ENCODE assay signal across 12 cellular contexts in genomic region chr2:8511868-8512612, GRCh38.
DNase-seq lines count a peak whose midpoint lies in the region; FAIRE-seq and TF ChIP-seq lines count a peak whose summit lies in the region.
"Had no signal": no experiment of that assay in that cellular context is flagged by ENCODE, and none has a peak within 500 bp of the region (broad histone marks: within the 10 kb centered on the region; RNA-seq: fewer than 3 reads in every experiment).

No MANE protein-coding gene starts in this region.

- TF ChIP-seq CTCF in AG04449 (IDR thresholded peaks at IDR 0.05; ENCODE audit: insufficient read depth, low read length, missing control alignments) (no peak), GM12865 (IDR thresholded peaks at IDR 0.05; ENCODE audit: insufficient read depth, low read depth, low read length, missing control alignments) (no peak), fibroblast of the aortic adventitia (IDR thresholded peaks at IDR 0.05; ENCODE audit: insufficient read depth, low read length) (no peak), mesothelial cell of epicardium (IDR thresholded peaks at IDR 0.05; ENCODE audit: unreplicated experiment) (no peak)

- peaks cover 2 to 6% of the 10 kb centered on the region in 2 donors for H3K4me1 ChIP-seq in small intestine (ENCODE audit: control insufficient read depth in 2 of 2, insufficient read depth in 1 of 2, low read depth in 1 of 2, low read length in 1 of 2)

- FAIRE-seq in small intestine (lab: Jason Lieb, UNC): no peak

- peaks cover 20% of the 10 kb centered on the region for H3K9me3 Mint-ChIP-seq in mesothelial cell of epicardium

- POLR2A ChIA-PET in AG04449 (lab: Yijun Ruan, JAX): interaction anchor here (1.2 kb wide), 1 partner anchor 170 kb away, joined by 3 read pairs; the partner anchor contains the start of gene ID2

- no peaks in the 10 kb centered on the region for H3K9me3 ChIP-seq in small intestine (ENCODE audit: control insufficient read depth, low read depth)

- H3K4me1 Mint-ChIP-seq in mesothelial cell of epicardium: no peaks in the 10 kb centered on the region

- no peak overlapping the region for H3K27ac ChIP-seq in small intestine (ENCODE audit: low read depth in 1 of 2, low read length in 1 of 2)

- H3K36me3 ChIP-seq in small intestine (ENCODE audit: control insufficient read depth in 2 of 2, insufficient read depth in 2 of 2, low read length in 2 of 2): no peaks in the 10 kb centered on the region

- WGBS in small intestine, 3 donors: 80 to 100% (median 90%) methylated on average over 1 of the region's 1 CpG

- H3K27me3 ChIP-seq in small intestine (ENCODE audit: control insufficient read depth in 2 of 2, insufficient read depth in 2 of 2, low read length in 2 of 2): no peaks in the 10 kb centered on the region

- DNase-seq in AG04449 (ENCODE audit: low read depth, low spot score) (peak; percentile 36), GM12865 (ENCODE audit: low read depth) (peak; percentile 42), RPMI7951 (ENCODE audit: low read depth) (peak; percentile 76), fibroblast of the aortic adventitia (ENCODE audit: low read depth) (peak; percentile 24), small intestine (no peak), mesothelial cell of epicardium (ENCODE audit: low spot score in 2 of 2, unreplicated experiment in 2 of 2) (no peak), OCI-M2 (lab: John Stamatoyannopoulos, UW; ENCODE audit: unreplicated experiment) (no peak)
- no peak for DNase-seq in stimulated activated CD4-positive, alpha-beta T cell treated with anti-CD3 and anti-CD28 coated beads, Interleukin-1b, Interleukin-23, amount 100 ng/mL, for 48 hours
- DNase-seq: activated CD4-positive, CD25-positive, alpha-beta regulatory T cell; activated naive CD4-positive, alpha-beta T cell treated with Interleukin-2 at 50 U/mL for 16 hours; NCI-H1930 had no signal

- H3K4me3 Mint-ChIP-seq in mesothelial cell of epicardium: no peak overlapping the region
- H3K4me3 Mint-ChIP-seq: CD14-positive monocyte had no signal

- no peak overlapping the region for H3K27ac Mint-ChIP-seq in mesothelial cell of epicardium

- CTCF ChIA-PET in AG04449 (lab: Yijun Ruan, JAX): interaction anchor here (0.7 kb wide), 1 partner anchor 16 kb away, joined by 3 read pairs; no protein-coding TSS in a partner anchor

- H3K36me3 Mint-ChIP-seq in mesothelial cell of epicardium: peaks cover 6% of the 10 kb centered on the region

- no peaks in the 10 kb centered on the region for H3K27me3 Mint-ChIP-seq in mesothelial cell of epicardium (ENCODE audit: low read depth)

- H3K4me3 ChIP-seq in AG04449 (ENCODE audit: low read depth, low read length) (no peak overlapping the region), GM12865 (ENCODE audit: low read depth, low read length) (no peak overlapping the region), fibroblast of the aortic adventitia (ENCODE audit: low read depth, low read length) (no peak overlapping the region), small intestine (ENCODE audit: low read depth in 1 of 2, low read length in 2 of 2) (no peak overlapping the region)

Comparison
In these comparisons a context has a peak if more than half of its experiments do, and no peak if none do; other contexts are left out.
1. DNase-seq: peak in AG04449 (single experiment), GM12865 (single experiment), RPMI7951 (single experiment) and fibroblast of the aortic adventitia (single experiment); none in small intestine (single experiment), stimulated activated CD4-positive, alpha-beta T cell treated with anti-CD3 and anti-CD28 coated beads, Interleukin-1b, Interleukin-23, amount 100 ng/mL, for 48 hours (single experiment), mesothelial cell of epicardium (0 of 2) and OCI-M2 (single experiment).